In the genomic region with DNA sequence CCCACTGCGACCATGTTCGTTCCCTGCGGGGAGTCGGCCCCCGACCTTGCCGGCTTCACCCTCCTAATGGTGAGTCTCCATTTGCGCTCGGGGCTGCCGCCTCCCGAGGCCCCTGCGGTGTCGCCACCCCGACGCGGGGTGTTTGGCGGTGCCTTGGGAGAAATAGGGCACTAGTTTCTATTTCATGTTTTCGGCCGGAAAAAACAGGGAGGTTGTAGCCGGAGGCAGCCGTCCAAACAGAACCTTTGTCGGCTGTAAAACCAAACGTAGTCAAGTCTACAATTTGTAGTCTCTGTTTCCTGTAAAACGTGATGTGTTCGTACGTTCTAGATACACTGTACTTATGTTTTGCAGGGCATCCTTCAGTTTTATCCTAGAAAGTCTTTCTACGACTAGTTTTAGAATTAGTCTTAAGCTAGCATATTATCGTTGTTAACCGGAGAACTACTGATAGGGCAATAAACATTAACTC, we compare ENCODE assay signal across 8 cellular contexts. TPM values are rescaled to one million over a fixed set of nuclear protein-coding genes. Genes with fewer than 3 reads are reported as not detected.
A peak's percentile ranks its signal among the peaks of the same experiment; 100 is the strongest.
DNase-seq lines count a peak whose midpoint lies in the region; ATAC-seq, FAIRE-seq and TF ChIP-seq lines count a peak whose summit lies in the region.

No MANE protein-coding gene starts in this region.

- no peak for FAIRE-seq in GM12878 (lab: Jason Lieb, UNC)

- no peaks in the 10 kb centered on the region for H3K27me3 Mint-ChIP-seq in memory B cell

- H3K9me3 Mint-ChIP-seq in memory B cell, result no peaks in the 10 kb centered on the region

- TF ChIP-seq CTCF in GM10248 (IDR thresholded peaks at IDR 0.05; ENCODE audit: control extremely low read depth, extremely low read depth, low read depth, missing control alignments), result peak; percentile 3
- TF ChIP-seq CTCF in GM12878 (IDR thresholded peaks at IDR 0.05 in 2 of 3, conservative IDR thresholded peaks at IDR 0.05 in 1 of 3; ENCODE audit: control insufficient read depth in 2 of 3, extremely low read depth in 1 of 3, insufficient read depth in 1 of 3, low read depth in 3 of 3, low read length in 3 of 3), result no peak

- POLR2A ChIA-PET in GM10248 (lab: Yijun Ruan, JAX) (interaction anchor here (1.0 kb wide), 1 partner anchor 16 kb away, joined by 4 read pairs; no protein-coding TSS in a partner anchor), GM12878 (lab: Charles Lee) (interaction anchor here (0.5 to 1.9 kb wide), 5 partner anchors 10 to 293 kb away, joined by 3 to 7 read pairs (median 5); no protein-coding TSS in a partner anchor)

- RAD21 ChIA-PET in GM12878 (lab: Charles Lee; ENCODE audit: unreplicated experiment), result interaction anchor here (1.1 kb wide), 1 partner anchor 326 kb away, joined by 3 read pairs; the partner anchor contains the start of gene AFG3L2

- H3K4me3 ChIP-seq in GM12878, result peak overlapping the region; percentile 96

- CTCF ChIA-PET in GM10248 (lab: Yijun Ruan, JAX) (interaction anchor here (1.4 kb wide), 1 partner anchor 10 kb away, joined by 3 read pairs; no protein-coding TSS in a partner anchor), GM12878 (lab: Yijun Ruan, JAX) (interaction anchor here (1.1 kb wide), 1 partner anchor 311 kb away, joined by 4 read pairs; no protein-coding TSS in a partner anchor)

- H3K9ac ChIP-seq in GM12878 (ENCODE audit: control insufficient read depth, insufficient read depth, low read length), result peak overlapping the region; percentile 72

- no TSS peak for BruUV-seq in GM12878 (replicated peaks; lab: Mats Ljungman, UMichigan)

- no peak for TF ChIP-seq EP300 in GM12878 (IDR thresholded peaks at IDR 0.05; ENCODE audit: borderline replicate concordance in 1 of 2, control insufficient read depth in 1 of 2, low read depth in 2 of 2, low read length in 2 of 2)

- under 1% methylated on average over 28 of the region's 28 CpGs for WGBS in GM12878 (ENCODE audit: insufficient coverage, insufficient replicate concordance, low lambda C conversion rate, missing lambda C conversion rate)

- H3K79me2 ChIP-seq in GM12878 (ENCODE audit: control insufficient read depth, insufficient read depth, low read length), result peaks cover 57% of the 10 kb centered on the region

- H3K27ac ChIP-seq in GM12878 (ENCODE audit: control insufficient read depth, insufficient read depth), result peak overlapping the region; percentile 98

- no peak for TF ChIP-seq POLR2A in GM12878 (IDR thresholded peaks at IDR 0.05; ENCODE audit: low read depth, low read length)

- peaks cover 31% of the 10 kb centered on the region for H3K4me1 Mint-ChIP-seq in memory B cell

- intact Hi-C loops in GM12878 (cut with micrococcal nuclease; ENCODE audit: unreplicated experiment), result no loop called here

- H3K4me1 ChIP-seq in GM12878 (ENCODE audit: control insufficient read depth, insufficient read depth, low read length), result peaks cover 16% of the 10 kb centered on the region

- peaks cover 12% of the 10 kb centered on the region for H3K36me3 Mint-ChIP-seq in memory B cell

- peak overlapping the region; percentile 100 for H3K27ac Mint-ChIP-seq in memory B cell

- no peaks in the 10 kb centered on the region for H4K20me1 ChIP-seq in GM12878 (ENCODE audit: control insufficient read depth, insufficient read depth)

- ATAC-seq in HG03064 (IDR thresholded peaks at IDR 0.05; ENCODE audit: low read depth, unreplicated experiment) (peak; percentile 26), GM12878 (no peak), memory B cell (ENCODE audit: low read depth) (peak; percentile 49), HG03095 (IDR thresholded peaks at IDR 0.05; ENCODE audit: unreplicated experiment) (no peak)

- H3K36me3 ChIP-seq in GM12878 (ENCODE audit: control insufficient read depth in 2 of 2, insufficient read depth in 2 of 2, low read length in 1 of 2), result peaks cover 2 to 10% of the 10 kb centered on the region in 2 experiments; a peak in 1 of 4 replicates

- no peak for DNase-seq in GM10248 (ENCODE audit: extremely low spot score)
- no peak for DNase-seq in GM12878 (ENCODE audit: low read depth, low spot score)
- no peak for DNase-seq in memory B cell (ENCODE audit: low spot score in 2 of 2)
- DNase-seq in NCI-H187 (lab: John Stamatoyannopoulos, UW), result no peak
- no peak for DNase-seq in AG08395 (ENCODE audit: low spot score)
- no peak for DNase-seq in T1000 (lab: John Stamatoyannopoulos, UW)

- H3K4me3 Mint-ChIP-seq in memory B cell, result peak overlapping the region; percentile 100

- TF ChIP-seq RAD21 in GM12878 (IDR thresholded peaks at IDR 0.05; ENCODE audit: insufficient read depth, low read depth, low read length), result no peak

- SMC1A ChIA-PET in GM12878 (lab: Charles Lee; ENCODE audit: uncharacterized antibody, unreplicated experiment), result interaction anchor here (0.9 to 2.1 kb wide), 4 partner anchors 20 to 326 kb away, joined by 3 to 9 read pairs (median 3); partner anchors contain the start of gene AFG3L2

- no peaks in the 10 kb centered on the region for H3K27me3 ChIP-seq in GM12878 (replicated peaks in 1 of 2; ENCODE audit: control insufficient read depth in 2 of 2, insufficient read depth in 2 of 2, low read length in 1 of 2)

- in situ Hi-C loops in GM12878 (cut with MboI), result no loop called here

- H3K4me2 ChIP-seq in GM12878 (ENCODE audit: control insufficient read depth, insufficient read depth), result peak overlapping the region; percentile 58

- H3K9me3 ChIP-seq in GM12878 (replicated peaks; ENCODE audit: control insufficient read depth, insufficient read depth, low read length), result no peaks in the 10 kb centered on the region

- H2AFZ ChIP-seq in GM12878 (ENCODE audit: control insufficient read depth, low read depth, low read length), result peak overlapping the region; percentile 95

TF ChIP-seq in GM12878, 131 proteins besides CTCF, POLR2A, EP300 and RAD21 (continues in another document):
- TF ChIP-seq RUNX3 (IDR thresholded peaks at IDR 0.05; ENCODE audit: low read length), result peak; percentile 45
- TF ChIP-seq NFIC (IDR thresholded peaks at IDR 0.05; ENCODE audit: low read depth, low read length), result no peak

RNA-seq across cellular contexts. Expression of gene PSMG2, which starts 0.3 kb away (rescaled TPM):
- 24.6 and 24.8 TPM in 2 replicates for total RNA-seq in GM12878 (2013; cell fraction: nucleolus; rRNA removed)
- 117 and 134 TPM in 2 replicates for total RNA-seq in GM12878 (2014; rRNA removed)
- total RNA-seq in GM12878 (2014; rRNA removed; fragmentation: Illumina TruSeq; extraction: Trizol), result 111 and 116 TPM in 2 replicates
- 87.0 and 88.5 TPM in 2 replicates for total RNA-seq in GM12878 (2021)
- polyA plus RNA-seq in GM12878 (2011; ENCODE audit: low read depth), result 53.3 TPM
- 93.4 and 102 TPM in 2 replicates for polyA plus RNA-seq in GM12878 (2011; rRNA removed)
- 62.4 and 64.0 TPM in 2 replicates for polyA plus RNA-seq in GM12878 (2011; cell fraction: cytosol; rRNA removed)
- 34.3 and 37.0 TPM in 2 replicates for polyA plus RNA-seq in GM12878 (2011; cell fraction: nucleus; rRNA removed)
- 74.9 and 88.9 TPM in 2 replicates for polyA plus RNA-seq in GM12878 (2012)
- 116 and 119 TPM in 2 replicates for polyA plus RNA-seq in GM12878 (2014; fragmentation: Illumina TruSeq; extraction: Trizol)
- 100 to 1,000 TPM; 168 to 268 TPM for polyA plus RNA-seq in GM12878 (2014; fragmentation: Nextera tagmentation; extraction: Ambion mirVana)
- polyA plus RNA-seq in GM12878 (2014; rRNA removed), result 81.5 and 97.4 TPM in 2 replicates
- 100 to 1,000 TPM; 156 to 174 TPM for polyA plus RNA-seq in GM12878 (2016; fragmentation: Nextera tagmentation; extraction: Ambion mirVana)
- 54.7 and 59.0 TPM in 2 replicates for polyA minus RNA-seq in GM12878 (2011; rRNA and poly(A)+ RNA removed)
- polyA minus RNA-seq in GM12878 (2011; cell fraction: cytosol; rRNA and poly(A)+ RNA removed), result 29.1 and 29.4 TPM in 2 replicates
- polyA minus RNA-seq in GM12878 (2011; cell fraction: nucleus; rRNA and poly(A)+ RNA removed), result 8.1 and 11.1 TPM in 2 replicates

RNA-seq across cellular contexts. Expression of gene CEP76, which starts 0.6 kb away (rescaled TPM):
- 19.7 and 21.1 TPM in 2 replicates for total RNA-seq in GM12878 (2013; cell fraction: nucleolus; rRNA removed)
- 13.9 and 14.1 TPM in 2 replicates for total RNA-seq in GM12878 (2014; rRNA removed)
- 13.2 and 13.7 TPM in 2 replicates for total RNA-seq in GM12878 (2014; rRNA removed; fragmentation: Illumina TruSeq; extraction: Trizol)
- total RNA-seq in GM12878 (2021), result 10.1 and 11.9 TPM in 2 replicates
- polyA plus RNA-seq in GM12878 (2011; ENCODE audit: low read depth), result 3.6 TPM
- 13.7 and 21.5 TPM in 2 replicates for polyA plus RNA-seq in GM12878 (2011; rRNA removed)
- polyA plus RNA-seq in GM12878 (2011; cell fraction: cytosol; rRNA removed), result 7.6 and 8.5 TPM in 2 replicates
- polyA plus RNA-seq in GM12878 (2011; cell fraction: nucleus; rRNA removed), result 9.5 and 12.3 TPM in 2 replicates
- 5.2 and 5.4 TPM in 2 replicates for polyA plus RNA-seq in GM12878 (2012)
- polyA plus RNA-seq in GM12878 (2014; fragmentation: Illumina TruSeq; extraction: Trizol), result 10.7 and 13.5 TPM in 2 replicates
- 1 to 10 TPM; 3.9 to 4.7 TPM for polyA plus RNA-seq in GM12878 (2014; fragmentation: Nextera tagmentation; extraction: Ambion mirVana)
- polyA plus RNA-seq in GM12878 (2014; rRNA removed), result 13.8 and 14.7 TPM in 2 replicates
- polyA plus RNA-seq in GM12878 (2016; fragmentation: Nextera tagmentation; extraction: Ambion mirVana), result 10 to 100 TPM; 12.8 to 14.9 TPM
- polyA minus RNA-seq in GM12878 (2011; rRNA and poly(A)+ RNA removed), result 20.1 and 25.6 TPM in 2 replicates
- polyA minus RNA-seq in GM12878 (2011; cell fraction: cytosol; rRNA and poly(A)+ RNA removed), result 5.9 and 6.3 TPM in 2 replicates
- 8.6 and 10.4 TPM in 2 replicates for polyA minus RNA-seq in GM12878 (2011; cell fraction: nucleus; rRNA and poly(A)+ RNA removed)

RNA-seq across cellular contexts. Expression of gene SPIRE1, which starts 45.2 kb away (rescaled TPM):
- 0.07 TPM in 1 of 2 replicates, not detected in the other for total RNA-seq in GM12878 (2013; cell fraction: nucleolus; rRNA removed)
- total RNA-seq in GM12878 (2014; rRNA removed) (9.2 TPM in 2 replicates), GM12878 (2014; rRNA removed; fragmentation: Illumina TruSeq; extraction: Trizol) (7.6 and 8.6 TPM in 2 replicates), GM12878 (2021) (6.9 and 8.4 TPM in 2 replicates)
- 0.43 TPM for polyA plus RNA-seq in GM12878 (2011; ENCODE audit: low read depth)
- polyA plus RNA-seq in GM12878 (2011; rRNA removed) (0.18 and 0.19 TPM in 2 replicates), GM12878 (2014; fragmentation: Illumina TruSeq; extraction: Trizol) (7.3 and 7.6 TPM in 2 replicates), GM12878 (2014; fragmentation: Nextera tagmentation; extraction: Ambion mirVana) (1 to 10 TPM; 1.9 to 2.6 TPM), GM12878 (2014; rRNA removed) (4.4 and 5.3 TPM in 2 replicates), GM12878 (2016; fragmentation: Nextera tagmentation; extraction: Ambion mirVana) (1 to 10 TPM; 1.4 to 3.3 TPM)
- polyA plus RNA-seq in GM12878 (2011; cell fraction: cytosol; rRNA removed), result 0.06 and 0.10 TPM in 2 replicates
- 0.06 and 0.09 TPM in 2 replicates for polyA plus RNA-seq in GM12878 (2011; cell fraction: nucleus; rRNA removed)
- polyA plus RNA-seq in GM12878 (2012), result 0.54 and 1.00 TPM in 2 replicates
- 0.07 and 0.10 TPM in 2 replicates for polyA minus RNA-seq in GM12878 (2011; rRNA and poly(A)+ RNA removed)
- 0.53 TPM in 1 of 2 replicates, not detected in the other for polyA minus RNA-seq in GM12878 (2011; cell fraction: cytosol; rRNA and poly(A)+ RNA removed)
- polyA minus RNA-seq in GM12878 (2011; cell fraction: nucleus; rRNA and poly(A)+ RNA removed), result under 0.01 TPM in 1 of 2 replicates, not detected in the other

Comparison
In these comparisons a context has a peak if more than half of its experiments do, and no peak if none do; other contexts are left out.
1. ATAC-seq: peak in HG03064 (single experiment) and memory B cell (single experiment); none in GM12878 (single experiment) and HG03095 (single experiment).